16 cellular contexts compared by ENCODE assay signal in the genomic region with DNA sequence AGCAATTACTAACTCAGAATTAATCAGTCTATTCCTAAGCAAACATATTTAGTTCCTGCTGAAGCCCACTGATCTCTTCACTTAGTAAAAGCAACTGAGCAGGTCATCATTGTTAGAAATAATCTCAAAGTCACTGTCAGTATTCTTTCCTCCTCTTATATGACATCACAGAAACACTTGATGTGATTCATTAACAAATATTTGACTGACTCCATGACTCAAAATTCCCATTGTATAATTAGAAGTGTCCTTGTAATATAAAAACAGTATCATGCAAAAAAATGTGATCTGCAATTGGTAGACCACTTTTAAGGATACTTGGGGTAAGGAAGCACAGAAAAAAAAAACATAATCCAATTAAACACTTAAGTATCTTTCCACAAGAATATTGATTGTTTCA.
"Had no signal": no experiment of that assay in that cellular context is flagged by ENCODE, and none has a peak within 500 bp of the region (broad histone marks: within the 10 kb centered on the region; RNA-seq: fewer than 3 reads in every experiment).

No MANE protein-coding gene starts in this region.

- DNase-seq: activated CD4-positive, alpha-beta T cell treated with anti-CD3 and anti-CD28 coated beads, Interleukin-2, amount 10 ng/mL, durations not matched to agents 24 days and 14 days; activated CD8-positive, alpha-beta memory T cell treated with anti-CD3 and anti-CD28 coated beads for 24 hours; activated gamma-delta T cell treated with Interleukin-2 at 50 U/mL for 16 hours; activated naive CD8-positive, alpha-beta T cell treated with anti-CD3 and anti-CD28 coated beads for 36 hours; brain microvascular endothelial cell; cortex of kidney; effector CD4-positive, alpha-beta T cell; gastrocnemius medialis; naive thymus-derived CD8-positive, alpha-beta T cell; stimulated activated CD4-positive, alpha-beta T cell treated with anti-CD3 and anti-CD28 coated beads, Interleukin-15, amount 100 ng/mL, for 24 hours; stimulated activated CD4-positive, alpha-beta T cell treated with anti-CD3 and anti-CD28 coated beads, Interleukin-4, amount 100 ng/mL, for 1 hour; stimulated activated naive CD4-positive, alpha-beta T cell; tibial artery had no signal

- ATAC-seq: gastrocnemius medialis; left lobe of liver; naive thymus-derived CD8-positive, alpha-beta T cell; WTC11 had no signal

- H3K4me3 ChIP-seq: gastrocnemius medialis, skin epidermis, tibial artery had no signal
